In the genomic region with DNA sequence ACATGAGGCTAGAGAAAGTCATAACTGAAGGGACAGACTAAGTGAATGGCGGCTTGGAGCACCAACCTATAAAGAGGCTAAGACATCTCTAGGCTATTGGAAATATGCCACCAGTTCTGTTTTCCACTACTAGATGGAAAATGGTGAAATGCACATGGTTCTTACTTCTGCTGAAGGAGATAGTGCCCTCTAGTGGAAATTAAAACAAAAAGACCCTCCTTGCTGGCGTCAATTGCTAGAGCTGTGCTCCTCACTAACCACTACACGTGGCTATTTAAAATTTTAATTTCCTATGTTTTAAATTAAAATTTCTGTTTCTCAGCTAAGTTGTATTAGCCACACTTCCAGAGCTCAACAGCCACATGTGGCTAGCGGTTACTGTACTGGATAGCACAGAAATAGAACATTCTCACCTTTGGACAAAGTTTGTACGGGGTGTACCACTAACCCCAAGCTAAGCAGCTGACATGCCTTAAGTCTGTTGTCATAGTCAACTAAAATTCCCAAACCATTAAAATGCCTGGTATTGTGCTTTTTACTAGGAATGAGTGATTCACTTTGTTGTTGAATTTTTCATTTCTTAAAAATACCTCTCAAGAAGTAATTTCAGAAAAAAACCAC, we compare ENCODE assay signal across 8 cellular contexts. TPM values are rescaled to one million over a fixed set of nuclear protein-coding genes. Genes with fewer than 3 reads are reported as not detected.
DNase-seq lines count a peak whose midpoint lies in the region; ATAC-seq and FAIRE-seq lines count a peak whose summit lies in the region.

No MANE protein-coding gene starts in this region.

- H3K79me2 ChIP-seq in mesendoderm (ENCODE audit: control insufficient read depth, insufficient read depth, low read length), result no peaks in the 10 kb centered on the region

- no peaks in the 10 kb centered on the region for H3K36me3 Mint-ChIP-seq in activated T-cell treated with anti-CD3 and anti-CD28 coated beads, Interleukin-2, amount 50 U/mL, for 24 hours (ENCODE audit: low read depth)

- no peak overlapping the region for H3K27ac Mint-ChIP-seq in activated T-cell treated with anti-CD3 and anti-CD28 coated beads, Interleukin-2, amount 50 U/mL, for 24 hours

- H3K9ac ChIP-seq in mesendoderm (ENCODE audit: low read length), result no peak overlapping the region

- no peaks in the 10 kb centered on the region for H3K4me1 ChIP-seq in mesendoderm (ENCODE audit: control insufficient read depth, low read depth, low read length)

- H3K18ac ChIP-seq in mesendoderm (ENCODE audit: low read length), result no peak overlapping the region

- no peak overlapping the region for H3K4me3 Mint-ChIP-seq in activated T-cell treated with anti-CD3 and anti-CD28 coated beads, Interleukin-2, amount 50 U/mL, for 24 hours

- peaks cover 1% of the 10 kb centered on the region for H3K4me1 Mint-ChIP-seq in activated T-cell treated with anti-CD3 and anti-CD28 coated beads, Interleukin-2, amount 50 U/mL, for 24 hours (ENCODE audit: low read depth)

- ATAC-seq in HG02938 (IDR thresholded peaks at IDR 0.05; ENCODE audit: unreplicated experiment), result peak; percentile 77

- WGBS in mesendoderm (ENCODE audit: extremely low coverage, insufficient coverage, low lambda C conversion rate), result no CpG with 5 or more reads among the region's 5 CpGs

- peak; percentile 70 for FAIRE-seq in G401.6 (lab: Jason Lieb, UNC)

- H3K27me3 ChIP-seq in mesendoderm (ENCODE audit: insufficient read depth, low read length, poor library complexity), result no peaks in the 10 kb centered on the region

- no peak overlapping the region for H2BK15ac ChIP-seq in mesendoderm (replicated peaks; ENCODE audit: low read depth)

- no peak overlapping the region for H2BK5ac ChIP-seq in mesendoderm (ENCODE audit: low read length)

- DNase-seq in A172 (ENCODE audit: low spot score) (peak; percentile 14), NCI-H2227 (lab: John Stamatoyannopoulos, UW; ENCODE audit: unreplicated experiment) (peak; percentile 33), amniotic epithelial cell (ENCODE audit: low read depth) (peak; percentile 62), mesendoderm (peak; percentile 78), pons (ENCODE audit: low spot score) (no peak)
- no peak for DNase-seq in activated T-cell treated with anti-CD3 and anti-CD28 coated beads, Interleukin-2, amount 50 U/mL, for 24 hours

- H2BK120ac ChIP-seq in mesendoderm (ENCODE audit: low read depth, low read length), result no peak overlapping the region

- H3K9me3 Mint-ChIP-seq in activated T-cell treated with anti-CD3 and anti-CD28 coated beads, Interleukin-2, amount 50 U/mL, for 24 hours, result no peaks in the 10 kb centered on the region

- peaks cover 49% of the 10 kb centered on the region for H3K27me3 Mint-ChIP-seq in activated T-cell treated with anti-CD3 and anti-CD28 coated beads, Interleukin-2, amount 50 U/mL, for 24 hours

- no peak overlapping the region for H3K56ac ChIP-seq in mesendoderm (ENCODE audit: low read length)

- no peak overlapping the region for H3K4ac ChIP-seq in mesendoderm (ENCODE audit: low read depth, low read length)

- no peak overlapping the region for H3K4me2 ChIP-seq in mesendoderm (ENCODE audit: low read length)

- H3K23ac ChIP-seq in mesendoderm (ENCODE audit: low read length), result no peak overlapping the region

- H4K8ac ChIP-seq in mesendoderm (ENCODE audit: low read depth, low read length), result no peak overlapping the region

- H2AK5ac ChIP-seq in mesendoderm (ENCODE audit: low read length), result no peak overlapping the region

- H4K5ac ChIP-seq in mesendoderm (ENCODE audit: low read length), result no peak overlapping the region

- no peak overlapping the region for H3K4me3 ChIP-seq in mesendoderm (ENCODE audit: low read length)

- no peaks in the 10 kb centered on the region for H3K36me3 ChIP-seq in mesendoderm (ENCODE audit: control insufficient read depth, insufficient read depth, low read length)

- no peak overlapping the region for H3K27ac ChIP-seq in mesendoderm (ENCODE audit: low read depth, low read length)

- H3K79me1 ChIP-seq in mesendoderm (ENCODE audit: low read length), result no peaks in the 10 kb centered on the region

RNA-seq across cellular contexts. Expression of a gene that starts 34.1 kb away (rescaled TPM):
- total RNA-seq in A172 (2014; rRNA removed; shearing (Covaris generic)), result not detected in 2 replicates
- 2.4 TPM for polyA plus RNA-seq in mesendoderm (2013, experiment 1 of 2)
- 2.4 TPM for polyA plus RNA-seq in mesendoderm (2013, experiment 2 of 2)

Comparison
In these comparisons a context has a peak if more than half of its experiments do, and no peak if none do; other contexts are left out.
1. DNase-seq: peak in A172 (single experiment), NCI-H2227 (single experiment), amniotic epithelial cell (single experiment) and mesendoderm (single experiment); none in activated T-cell treated with anti-CD3 and anti-CD28 coated beads, Interleukin-2, amount 50 U/mL, for 24 hours (single experiment) and pons (single experiment).